8 cellular contexts compared by ENCODE assay signal in the genomic region with DNA sequence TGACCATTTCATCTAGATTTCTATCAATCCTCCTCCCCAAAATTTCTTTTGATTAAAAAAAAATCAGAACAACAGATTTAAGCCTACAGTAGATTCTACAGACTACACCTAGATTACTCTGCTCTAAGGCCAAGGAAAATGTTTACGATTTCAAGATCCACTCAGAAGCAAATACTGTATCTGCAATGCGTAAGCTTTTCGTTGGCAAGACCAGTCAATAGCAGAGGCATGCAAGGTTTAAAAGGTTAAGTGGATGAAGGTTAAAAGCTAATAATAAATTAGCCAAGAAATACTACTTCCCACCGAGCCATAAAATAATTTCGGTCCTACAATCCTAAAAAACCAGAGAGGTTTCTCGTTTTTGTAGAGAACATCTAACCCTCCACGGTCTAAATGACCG. TPM values are rescaled to one million over a fixed set of nuclear protein-coding genes. Genes with fewer than 3 reads are reported as not detected.
DNase-seq lines count a peak whose midpoint lies in the region; ATAC-seq, FAIRE-seq and TF ChIP-seq lines count a peak whose summit lies in the region.

No MANE protein-coding gene starts in this region.

- H3K27me3 Mint-ChIP-seq in HFFc6 (ENCODE audit: insufficient read depth), result peaks cover 2% of the 10 kb centered on the region

- H3K36me3 ChIP-seq in mammary epithelial cell (ENCODE audit: insufficient read depth, low read length), result no peaks in the 10 kb centered on the region

- peak overlapping the region; percentile 80 for H3K27ac Mint-ChIP-seq in HFFc6

- ATAC-seq in A549 (no peak), HG03571 (IDR thresholded peaks at IDR 0.05; ENCODE audit: unreplicated experiment) (no peak)

- no peak for TF ChIP-seq POLR2A in A549 (IDR thresholded peaks at IDR 0.05; ENCODE audit: low read length)

- FAIRE-seq in A549 (lab: Jason Lieb, UNC), result no peak

- POLR2A ChIA-PET in A549 (lab: Yijun Ruan, JAX), result interaction anchor here (0.5 kb wide), 1 partner anchor 148 kb away, joined by 5 read pairs; no protein-coding TSS in a partner anchor

- no peak for TF ChIP-seq EP300 in A549 (IDR thresholded peaks at IDR 0.05)

- H3K79me2 ChIP-seq in mammary epithelial cell (ENCODE audit: insufficient read depth, low read length), result peaks cover 59% of the 10 kb centered on the region

- TF ChIP-seq CTCF in A549 (IDR thresholded peaks at IDR 0.05) (no peak), HFFc6 (IDR thresholded peaks at IDR 0.05) (no peak), mammary epithelial cell (conservative IDR thresholded peaks at IDR 0.05 in 1 of 2, IDR thresholded peaks at IDR 0.05 in 1 of 2; ENCODE audit: extremely low read depth in 1 of 2, insufficient read depth in 1 of 2, low read depth in 1 of 2, low read length in 2 of 2) (no peak)

- H3K4me3 ChIP-seq in A549 (peak overlapping the region; percentile 99), mammary epithelial cell (replicated peaks in 1 of 3; ENCODE audit: insufficient read depth in 1 of 3, low read depth in 2 of 3, low read length in 3 of 3) (peak overlapping the region; percentile 52 to 93 (median 91)), mononuclear cell (ENCODE audit: low read length) (peak overlapping the region; percentile 66)

- peaks cover 42% of the 10 kb centered on the region for H3K4me1 Mint-ChIP-seq in HFFc6 (ENCODE audit: low read depth)

- peak overlapping the region; percentile 48 for H2AFZ ChIP-seq in mammary epithelial cell (ENCODE audit: low read depth, low read length)

- peak overlapping the region; percentile 98 for H3K4me3 Mint-ChIP-seq in HFFc6

- CTCF ChIA-PET in A549 (lab: Yijun Ruan, JAX) (interaction anchor here (1.8 kb wide), 1 partner anchor 195 kb away, joined by 4 read pairs; no protein-coding TSS in a partner anchor), mammary epithelial cell (lab: Charles Lee; ENCODE audit: low non-redundant PET) (interaction anchor here (0.6 kb wide), 1 partner anchor 13 kb away, joined by 4 read pairs; no protein-coding TSS in a partner anchor)

- H3K27me3 ChIP-seq in mammary epithelial cell (ENCODE audit: insufficient read depth, low read length), result no peaks in the 10 kb centered on the region
- H3K27me3 ChIP-seq in mononuclear cell (ENCODE audit: insufficient read depth, low read length), result no peaks in the 10 kb centered on the region

- TF ChIP-seq RAD21 in A549 (conservative IDR thresholded peaks at IDR 0.05 in 1 of 2, IDR thresholded peaks at IDR 0.05 in 1 of 2), result no peak

- H3K9me3 ChIP-seq in A549, result no peaks in the 10 kb centered on the region
- no peaks in the 10 kb centered on the region for H3K9me3 ChIP-seq in mammary epithelial cell (replicated peaks; ENCODE audit: insufficient read depth, low read length)
- H3K9me3 ChIP-seq in mononuclear cell (ENCODE audit: low read depth, low read length), result no peaks in the 10 kb centered on the region

- in situ Hi-C loops in mammary epithelial cell (cut with MboI; ENCODE audit: low sequenced_read_pairs in 2 of 2), result no loop called here

- H3K27ac ChIP-seq in A549, result peak overlapping the region; percentile 96 to 100
- peak overlapping the region; percentile 72 for H3K27ac ChIP-seq in mammary epithelial cell (ENCODE audit: insufficient read depth, low read depth, low read length)

- H3K36me3 Mint-ChIP-seq in HFFc6 (ENCODE audit: low read depth), result peaks cover 4% of the 10 kb centered on the region; the same call in 1 of the 2 replicates

- H4K20me1 ChIP-seq in mammary epithelial cell (ENCODE audit: insufficient read depth, low read length), result no peaks in the 10 kb centered on the region

- intact Hi-C loops in mammary epithelial cell (cut with micrococcal nuclease), result no loop called here

- no peaks in the 10 kb centered on the region for H3K9me3 Mint-ChIP-seq in HFFc6

- DNase-seq in A549 (ENCODE audit: low read depth in 1 of 2, low spot score in 1 of 2), result no peak
- no peak for DNase-seq in HFFc6
- DNase-seq in mammary epithelial cell, result no peak
- no peak for DNase-seq in NCI-H1092 (lab: John Stamatoyannopoulos, UW)
- DNase-seq in activated gamma-delta T cell treated with Interleukin-2 at 50 U/mL for 16 hours, result no peak
- DNase-seq in activated CD4-positive, CD25-positive, alpha-beta regulatory T cell (lab: John Stamatoyannopoulos, UW), result no peak

- BruUV-seq in mammary epithelial cell (replicated peaks; lab: Mats Ljungman, UMichigan), result no TSS peak

- dilution Hi-C loops in mammary epithelial cell (cut with HindIII; ENCODE audit: low sequenced_read_pairs), result loop anchor here (5.0 kb wide), 1 partner anchor 70 kb away; no protein-coding TSS in a partner anchor

- H3K4me1 ChIP-seq in A549, result peaks cover 45% of the 10 kb centered on the region
- H3K4me1 ChIP-seq in mammary epithelial cell (ENCODE audit: insufficient read depth, low read length), result peaks cover 27% of the 10 kb centered on the region
- peaks cover 47% of the 10 kb centered on the region for H3K4me1 ChIP-seq in mononuclear cell (ENCODE audit: insufficient read depth, low read length)

- peak overlapping the region; percentile 76 for H3K9ac ChIP-seq in mammary epithelial cell (ENCODE audit: insufficient read depth, low read length)

- peak overlapping the region; percentile 97 for H3K4me2 ChIP-seq in A549
- H3K4me2 ChIP-seq in mammary epithelial cell (ENCODE audit: insufficient read depth, low read depth, low read length), result peak overlapping the region; percentile 90

- WGBS in A549 (ENCODE audit: missing lambda C conversion rate), result 5% methylated on average over 8 of the region's 8 CpGs
- 7% methylated on average over 8 of the region's 8 CpGs for WGBS in mammary epithelial cell (ENCODE audit: low coverage, missing lambda C conversion rate)

TF ChIP-seq in A549, 52 proteins besides CTCF, POLR2A, EP300 and RAD21 (continues in another document):
- no peak for TF ChIP-seq PHF8 (IDR thresholded peaks at IDR 0.05; ENCODE audit: borderline replicate concordance, low read depth)
- TF ChIP-seq HOXB5 (CRISPR knock-in tag; IDR thresholded peaks at IDR 0.05), result no peak
- TF ChIP-seq, protein P1, sequence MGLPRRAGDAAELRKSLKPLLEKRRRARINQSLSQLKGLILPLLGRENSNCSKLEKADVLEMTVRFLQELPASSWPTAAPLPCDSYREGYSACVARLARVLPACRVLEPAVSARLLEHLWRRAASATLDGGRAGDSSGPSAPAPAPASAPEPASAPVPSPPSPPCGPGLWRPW (IDR thresholded peaks at IDR 0.05), result no peak
- no peak for TF ChIP-seq CBX8 (IDR thresholded peaks at IDR 0.05)
- TF ChIP-seq, protein P2, sequence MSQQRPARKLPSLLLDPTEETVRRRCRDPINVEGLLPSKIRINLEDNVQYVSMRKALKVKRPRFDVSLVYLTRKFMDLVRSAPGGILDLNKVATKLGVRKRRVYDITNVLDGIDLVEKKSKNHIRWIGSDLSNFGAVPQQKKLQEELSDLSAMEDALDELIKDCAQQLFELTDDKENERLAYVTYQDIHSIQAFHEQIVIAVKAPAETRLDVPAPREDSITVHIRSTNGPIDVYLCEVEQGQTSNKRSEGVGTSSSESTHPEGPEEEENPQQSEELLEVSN (IDR thresholded peaks at IDR 0.05; ENCODE audit: borderline replicate concordance, low read depth), result no peak
- TF ChIP-seq KDM5A (IDR thresholded peaks at IDR 0.05), result no peak
- TF ChIP-seq, protein P3, sequence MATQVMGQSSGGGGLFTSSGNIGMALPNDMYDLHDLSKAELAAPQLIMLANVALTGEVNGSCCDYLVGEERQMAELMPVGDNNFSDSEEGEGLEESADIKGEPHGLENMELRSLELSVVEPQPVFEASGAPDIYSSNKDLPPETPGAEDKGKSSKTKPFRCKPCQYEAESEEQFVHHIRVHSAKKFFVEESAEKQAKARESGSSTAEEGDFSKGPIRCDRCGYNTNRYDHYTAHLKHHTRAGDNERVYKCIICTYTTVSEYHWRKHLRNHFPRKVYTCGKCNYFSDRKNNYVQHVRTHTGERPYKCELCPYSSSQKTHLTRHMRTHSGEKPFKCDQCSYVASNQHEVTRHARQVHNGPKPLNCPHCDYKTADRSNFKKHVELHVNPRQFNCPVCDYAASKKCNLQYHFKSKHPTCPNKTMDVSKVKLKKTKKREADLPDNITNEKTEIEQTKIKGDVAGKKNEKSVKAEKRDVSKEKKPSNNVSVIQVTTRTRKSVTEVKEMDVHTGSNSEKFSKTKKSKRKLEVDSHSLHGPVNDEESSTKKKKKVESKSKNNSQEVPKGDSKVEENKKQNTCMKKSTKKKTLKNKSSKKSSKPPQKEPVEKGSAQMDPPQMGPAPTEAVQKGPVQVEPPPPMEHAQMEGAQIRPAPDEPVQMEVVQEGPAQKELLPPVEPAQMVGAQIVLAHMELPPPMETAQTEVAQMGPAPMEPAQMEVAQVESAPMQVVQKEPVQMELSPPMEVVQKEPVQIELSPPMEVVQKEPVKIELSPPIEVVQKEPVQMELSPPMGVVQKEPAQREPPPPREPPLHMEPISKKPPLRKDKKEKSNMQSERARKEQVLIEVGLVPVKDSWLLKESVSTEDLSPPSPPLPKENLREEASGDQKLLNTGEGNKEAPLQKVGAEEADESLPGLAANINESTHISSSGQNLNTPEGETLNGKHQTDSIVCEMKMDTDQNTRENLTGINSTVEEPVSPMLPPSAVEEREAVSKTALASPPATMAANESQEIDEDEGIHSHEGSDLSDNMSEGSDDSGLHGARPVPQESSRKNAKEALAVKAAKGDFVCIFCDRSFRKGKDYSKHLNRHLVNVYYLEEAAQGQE (IDR thresholded peaks at IDR 0.05), result no peak
- TF ChIP-seq, protein P4, sequence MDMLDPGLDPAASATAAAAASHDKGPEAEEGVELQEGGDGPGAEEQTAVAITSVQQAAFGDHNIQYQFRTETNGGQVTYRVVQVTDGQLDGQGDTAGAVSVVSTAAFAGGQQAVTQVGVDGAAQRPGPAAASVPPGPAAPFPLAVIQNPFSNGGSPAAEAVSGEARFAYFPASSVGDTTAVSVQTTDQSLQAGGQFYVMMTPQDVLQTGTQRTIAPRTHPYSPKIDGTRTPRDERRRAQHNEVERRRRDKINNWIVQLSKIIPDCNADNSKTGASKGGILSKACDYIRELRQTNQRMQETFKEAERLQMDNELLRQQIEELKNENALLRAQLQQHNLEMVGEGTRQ (IDR thresholded peaks at IDR 0.05), result no peak
- no peak for TF ChIP-seq HDAC2 (IDR thresholded peaks at IDR 0.05)

RNA-seq across cellular contexts. Expression of a gene that starts 1.3 kb away (rescaled TPM):
- 27.3 and 42.9 TPM in 2 replicates for polyA plus RNA-seq in A549 (2011; rRNA removed)
- polyA plus RNA-seq in A549 (2012; cell fraction: cytosol; rRNA removed), result 30.1 and 33.3 TPM in 2 replicates
- 98.4 and 100 TPM in 2 replicates for polyA plus RNA-seq in A549 (2012; cell fraction: nucleus; rRNA removed)
- polyA plus RNA-seq in A549 (2017; fragmentation: RNase III; extraction: RNeasy Plus Mini Kit Qiagen cat#74134 plus additional on column Dnase treatment), result 50.8 to 57.5 TPM (median 56.1 TPM) in 3 replicates
- 35.7 and 40.2 TPM in 2 replicates for polyA minus RNA-seq in A549 (2011; rRNA and poly(A)+ RNA removed)
- total RNA-seq in HFFc6 (2021; fragmentation: NEBNext Ultra II Directional; extraction: Animal tissue kit (Norgen Biotek cat#: 25700)), result 100 to 1,000 TPM; 128 to 151 (median 137) TPM
- total RNA-seq in mammary epithelial cell, result 100 to 1,000 TPM; 229 to 335 TPM
- polyA plus RNA-seq in mammary epithelial cell, result 168 TPM
- 399 TPM for polyA minus RNA-seq in mammary epithelial cell
- 42.9 TPM for total RNA-seq in mononuclear cell
